ENCODE assay signal across 9 cellular contexts in the genomic region with DNA sequence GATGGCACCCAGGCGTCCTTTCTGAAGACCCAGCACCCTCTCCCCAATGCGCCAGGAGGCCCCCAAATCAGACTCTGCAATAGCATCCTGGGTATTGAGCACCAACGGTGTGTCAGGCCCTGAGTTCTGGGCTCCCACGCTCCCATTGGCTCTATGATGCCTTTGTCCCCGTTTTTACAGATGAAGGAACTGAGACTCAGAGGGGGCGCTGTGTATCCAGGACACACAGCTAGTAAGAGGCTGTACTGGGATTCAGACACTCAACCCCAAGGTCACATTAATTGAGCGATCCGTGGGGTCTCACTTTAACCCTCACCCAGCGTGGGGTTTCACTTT. TPM values are rescaled to one million over a fixed set of nuclear protein-coding genes. Genes with fewer than 3 reads are reported as not detected.
DNase-seq lines count a peak whose midpoint lies in the region; TF ChIP-seq lines count a peak whose summit lies in the region.
"Had no signal": no experiment of that assay in that cellular context is flagged by ENCODE, and none has a peak within 500 bp of the region (broad histone marks: within the 10 kb centered on the region; RNA-seq: fewer than 3 reads in every experiment).

No MANE protein-coding gene starts in this region.

- no peaks in the 10 kb centered on the region for H3K9me3 Mint-ChIP-seq in activated CD4-positive, alpha-beta memory T cell treated with anti-CD3 and anti-CD28 coated beads for 36 hours

- TF ChIP-seq CTCF in vagina (IDR thresholded peaks at IDR 0.05): no peak

- intact Hi-C loops in activated CD4-positive, alpha-beta memory T cell treated with anti-CD3 and anti-CD28 coated beads for 36 hours (cut with micrococcal nuclease): loop anchor here (1.0 kb wide), 1 partner anchor 132 kb away; no protein-coding TSS in a partner anchor
- intact Hi-C loops in vagina (cut with DNase I): loop anchor here (5.0 to 10.0 kb wide), 3 partner anchors 96 to 374 kb away; no protein-coding TSS in a partner anchor

- H3K27ac ChIP-seq in vagina: no peak overlapping the region

- POLR2A ChIA-PET in activated CD4-positive, alpha-beta memory T cell treated with anti-CD3 and anti-CD28 coated beads for 36 hours (lab: Charles Lee): interaction anchor here (1.0 to 2.1 kb wide), 3 partner anchors 83 to 133 kb away, joined by 3 to 10 read pairs (median 8); a partner anchor contains a TSS

- H3K4me1 Mint-ChIP-seq in activated CD4-positive, alpha-beta memory T cell treated with anti-CD3 and anti-CD28 coated beads for 36 hours (ENCODE audit: low read depth): peaks cover 18% of the 10 kb centered on the region

- no peaks in the 10 kb centered on the region for H3K36me3 ChIP-seq in vagina

- H3K27me3 Mint-ChIP-seq in activated CD4-positive, alpha-beta memory T cell treated with anti-CD3 and anti-CD28 coated beads for 36 hours: no peaks in the 10 kb centered on the region

- H3K9me3 ChIP-seq in iPS-18c (ENCODE audit: control insufficient read depth, insufficient read depth, low read length) (no peaks in the 10 kb centered on the region), vagina (no peaks in the 10 kb centered on the region)

- no peaks in the 10 kb centered on the region for H3K27me3 ChIP-seq in vagina

- no peaks in the 10 kb centered on the region for H3K36me3 Mint-ChIP-seq in activated CD4-positive, alpha-beta memory T cell treated with anti-CD3 and anti-CD28 coated beads for 36 hours

- H3K27ac Mint-ChIP-seq in activated CD4-positive, alpha-beta memory T cell treated with anti-CD3 and anti-CD28 coated beads for 36 hours: no peak overlapping the region

- TF ChIP-seq POLR2A in vagina (IDR thresholded peaks at IDR 0.05): no peak

- CTCF ChIA-PET in activated CD4-positive, alpha-beta memory T cell treated with anti-CD3 and anti-CD28 coated beads for 36 hours (lab: Charles Lee): interaction anchor here (1.1 to 2.6 kb wide), 5 partner anchors 84 to 134 kb away, joined by 3 to 40 read pairs (median 6); a partner anchor contains a TSS

- DNase-seq in stimulated activated CD4-positive, alpha-beta T cell treated with anti-CD3 and anti-CD28 coated beads, Interleukin-12 subunit alpha, Interleukin-12 subunit beta, amount 100 ng/mL, for 48 hours (ENCODE audit: low read depth in 2 of 3, low spot score in 1 of 3): peak in 2 of 3 donors; percentile 20
- no peak for DNase-seq in stimulated activated CD4-positive, alpha-beta T cell treated with anti-CD3 and anti-CD28 coated beads, Interleukin-4, amount 100 ng/mL, for 1 hour
- peak; percentile 48 for DNase-seq in activated CD4-positive, alpha-beta memory T cell treated with anti-CD3 and anti-CD28 coated beads for 36 hours
- DNase-seq in vagina (ENCODE audit: extremely low spot score in 2 of 2) (no peak), cortex of kidney (lab: John Stamatoyannopoulos, UW) (no peak), NCI-H2029 treated with DMSO at 0.1 percent for 48 hours (lab: John Stamatoyannopoulos, UW) (no peak), HT-29 (ENCODE audit: low spot score) (no peak)
- DNase-seq: NCI-H345 had no signal

- H3K4me1 ChIP-seq in vagina: peaks cover 17% of the 10 kb centered on the region

- H3K4me3 ChIP-seq in iPS-18c (ENCODE audit: insufficient read depth, low read depth, low read length) (peak overlapping the region; percentile 57), vagina (peak overlapping the region; percentile 22 to 28)

- peak overlapping the region; percentile 79 for H3K4me3 Mint-ChIP-seq in activated CD4-positive, alpha-beta memory T cell treated with anti-CD3 and anti-CD28 coated beads for 36 hours

RNA-seq across cellular contexts. Expression of a gene that starts 42.5 kb away (rescaled TPM):
- total RNA-seq in activated CD4-positive, alpha-beta memory T cell treated with anti-CD3 and anti-CD28 coated beads for 36 hours: under 1 TPM; 0.50 to 0.56 TPM
- 12.3 TPM for total RNA-seq in vagina
- not detected in 2 replicates for total RNA-seq in HT-29 (2014; rRNA removed; shearing (Covaris generic))

Comparison
In these comparisons a context has a peak if more than half of its experiments do, and no peak if none do; other contexts are left out.
1. DNase-seq: peak in stimulated activated CD4-positive, alpha-beta T cell treated with anti-CD3 and anti-CD28 coated beads, Interleukin-12 subunit alpha, Interleukin-12 subunit beta, amount 100 ng/mL, for 48 hours (2 of 3) and activated CD4-positive, alpha-beta memory T cell treated with anti-CD3 and anti-CD28 coated beads for 36 hours (single experiment); none in stimulated activated CD4-positive, alpha-beta T cell treated with anti-CD3 and anti-CD28 coated beads, Interleukin-4, amount 100 ng/mL, for 1 hour (single experiment), vagina (0 of 2), cortex of kidney (single experiment), NCI-H2029 treated with DMSO at 0.1 percent for 48 hours (single experiment) and HT-29 (single experiment).